Comparison of ENCODE assay signal across 14 cellular contexts in genomic region chr11:12089041-12089440, GRCh38. TPM values are rescaled to one million over a fixed set of nuclear protein-coding genes. Genes with fewer than 3 reads are reported as not detected.
DNase-seq lines count a peak whose midpoint lies in the region; ATAC-seq and TF ChIP-seq lines count a peak whose summit lies in the region.
"Had no signal": no experiment of that assay in that cellular context is flagged by ENCODE, and none has a peak within 500 bp of the region (broad histone marks: within the 10 kb centered on the region; RNA-seq: fewer than 3 reads in every experiment).

No MANE protein-coding gene starts in this region.

- H3K36me3 Mint-ChIP-seq in activated naive CD4-positive, alpha-beta T cell treated with anti-CD3 and anti-CD28 coated beads, Interleukin-2, amount 10 ng/mL, durations not matched to agents 7 days and 5 days, result peaks cover 1% of the 10 kb centered on the region
- no peaks in the 10 kb centered on the region for H3K36me3 Mint-ChIP-seq in activated naive CD4-positive, alpha-beta T cell treated with anti-CD3 and anti-CD28 coated beads for 36 hours (ENCODE audit: low read depth)
- peaks cover 4% of the 10 kb centered on the region for H3K36me3 Mint-ChIP-seq in activated T-helper 1 cell treated with anti-CD3 and anti-CD28 coated beads, Interleukin-12 subunit alpha, Interleukin-12 subunit beta, Interleukin-2, Interleukin-4 antibody, amounts not matched to agents 30 ng/mL and 10 ng/mL and 1 ng/mL, durations not matched to agents 14 hours and 24 hours and 36 hours (ENCODE audit: low read depth)
- peaks cover 0 to 2% (median 0%) of the 10 kb centered on the region in 3 donors for H3K36me3 Mint-ChIP-seq in immature natural killer cell

- no peaks in the 10 kb centered on the region for H3K36me3 ChIP-seq in tibial artery
- H3K36me3 ChIP-seq: heart right ventricle had no signal

- no peak overlapping the region for H3K4me3 ChIP-seq in tibial artery
- H3K4me3 ChIP-seq: heart right ventricle had no signal

- H3K9me3 Mint-ChIP-seq in activated naive CD4-positive, alpha-beta T cell treated with anti-CD3 and anti-CD28 coated beads, Interleukin-2, amount 10 ng/mL, durations not matched to agents 7 days and 5 days, result peaks cover 1% of the 10 kb centered on the region
- H3K9me3 Mint-ChIP-seq in activated naive CD4-positive, alpha-beta T cell treated with anti-CD3 and anti-CD28 coated beads for 36 hours, result no peaks in the 10 kb centered on the region
- H3K9me3 Mint-ChIP-seq in activated T-helper 1 cell treated with anti-CD3 and anti-CD28 coated beads, Interleukin-12 subunit alpha, Interleukin-12 subunit beta, Interleukin-2, Interleukin-4 antibody, amounts not matched to agents 30 ng/mL and 10 ng/mL and 1 ng/mL, durations not matched to agents 14 hours and 24 hours and 36 hours, result no peaks in the 10 kb centered on the region
- no peaks in the 10 kb centered on the region for H3K9me3 Mint-ChIP-seq in immature natural killer cell

- peak overlapping the region; percentile 84 to 91 for H3K27ac ChIP-seq in tibial artery

- no peak overlapping the region for H3K4me3 Mint-ChIP-seq in activated naive CD4-positive, alpha-beta T cell treated with anti-CD3 and anti-CD28 coated beads, Interleukin-2, amount 10 ng/mL, durations not matched to agents 7 days and 5 days
- H3K4me3 Mint-ChIP-seq in activated naive CD4-positive, alpha-beta T cell treated with anti-CD3 and anti-CD28 coated beads for 36 hours, result no peak overlapping the region
- no peak overlapping the region for H3K4me3 Mint-ChIP-seq in activated T-helper 1 cell treated with anti-CD3 and anti-CD28 coated beads, Interleukin-12 subunit alpha, Interleukin-12 subunit beta, Interleukin-2, Interleukin-4 antibody, amounts not matched to agents 30 ng/mL and 10 ng/mL and 1 ng/mL, durations not matched to agents 14 hours and 24 hours and 36 hours
- peak overlapping the region; percentile 24 to 73 (median 54) for H3K4me3 Mint-ChIP-seq in immature natural killer cell

- peaks cover 0 to 87% (median 56%) of the 10 kb centered on the region in 4 donors for H3K4me1 ChIP-seq in tibial artery

- H3K4me1 Mint-ChIP-seq in activated naive CD4-positive, alpha-beta T cell treated with anti-CD3 and anti-CD28 coated beads, Interleukin-2, amount 10 ng/mL, durations not matched to agents 7 days and 5 days, result peaks cover 73% of the 10 kb centered on the region
- peaks cover 41% of the 10 kb centered on the region for H3K4me1 Mint-ChIP-seq in activated naive CD4-positive, alpha-beta T cell treated with anti-CD3 and anti-CD28 coated beads for 36 hours (ENCODE audit: low read depth)
- peaks cover 71% of the 10 kb centered on the region for H3K4me1 Mint-ChIP-seq in activated T-helper 1 cell treated with anti-CD3 and anti-CD28 coated beads, Interleukin-12 subunit alpha, Interleukin-12 subunit beta, Interleukin-2, Interleukin-4 antibody, amounts not matched to agents 30 ng/mL and 10 ng/mL and 1 ng/mL, durations not matched to agents 14 hours and 24 hours and 36 hours (ENCODE audit: low read depth)
- peaks cover 65 to 78% of the 10 kb centered on the region in 2 donors for H3K4me1 Mint-ChIP-seq in immature natural killer cell

- peak overlapping the region; percentile 80 for H3K27ac Mint-ChIP-seq in activated naive CD4-positive, alpha-beta T cell treated with anti-CD3 and anti-CD28 coated beads, Interleukin-2, amount 10 ng/mL, durations not matched to agents 7 days and 5 days
- H3K27ac Mint-ChIP-seq in activated naive CD4-positive, alpha-beta T cell treated with anti-CD3 and anti-CD28 coated beads for 36 hours, result no peak overlapping the region
- peak overlapping the region; percentile 67 for H3K27ac Mint-ChIP-seq in activated T-helper 1 cell treated with anti-CD3 and anti-CD28 coated beads, Interleukin-12 subunit alpha, Interleukin-12 subunit beta, Interleukin-2, Interleukin-4 antibody, amounts not matched to agents 30 ng/mL and 10 ng/mL and 1 ng/mL, durations not matched to agents 14 hours and 24 hours and 36 hours
- peak overlapping the region in 2 of 6 donors; percentile 78 to 94 for H3K27ac Mint-ChIP-seq in immature natural killer cell

- DNase-seq in activated naive CD4-positive, alpha-beta T cell treated with anti-CD3 and anti-CD28 coated beads, Interleukin-2, amount 10 ng/mL, durations not matched to agents 7 days and 5 days, result no peak
- no peak for DNase-seq in activated naive CD4-positive, alpha-beta T cell treated with anti-CD3 and anti-CD28 coated beads for 36 hours
- no peak for DNase-seq in activated T-helper 1 cell treated with anti-CD3 and anti-CD28 coated beads, Interleukin-12 subunit alpha, Interleukin-12 subunit beta, Interleukin-2, Interleukin-4 antibody, amounts not matched to agents 30 ng/mL and 10 ng/mL and 1 ng/mL, durations not matched to agents 14 hours and 24 hours and 36 hours (ENCODE audit: low spot score)
- DNase-seq in immature natural killer cell (no peak), tibial artery (peak in 1 of 2 donors; percentile 51), kidney glomerular epithelial cell (lab: John Stamatoyannopoulos, UW) (no peak), SW480 (ENCODE audit: low spot score) (no peak)
- DNase-seq: activated CD4-positive, alpha-beta T cell treated with anti-CD3 and anti-CD28 coated beads, Interleukin-2, amount 50 U/mL, for 1 hour; activated gamma-delta T cell; heart right ventricle; NCI-H187; T1000 had no signal

- CTCF ChIA-PET in activated naive CD4-positive, alpha-beta T cell treated with anti-CD3 and anti-CD28 coated beads, Interleukin-2, amount 10 ng/mL, durations not matched to agents 7 days and 5 days (lab: Charles Lee), result interaction anchor here (1.2 to 4.3 kb wide), 8 partner anchors 14 to 192 kb away, joined by 3 to 22 read pairs (median 10); no protein-coding TSS in a partner anchor
- CTCF ChIA-PET in activated naive CD4-positive, alpha-beta T cell treated with anti-CD3 and anti-CD28 coated beads for 36 hours (lab: Charles Lee), result interaction anchor here (0.6 to 4.9 kb wide), 3 partner anchors 10 to 193 kb away, joined by 4 to 26 read pairs (median 5); no protein-coding TSS in a partner anchor

- H3K9me3 ChIP-seq in tibial artery, result no peaks in the 10 kb centered on the region

- intact Hi-C loops in activated naive CD4-positive, alpha-beta T cell treated with anti-CD3 and anti-CD28 coated beads for 36 hours (cut with micrococcal nuclease), result no loop called here
- intact Hi-C loops in activated T-helper 1 cell treated with anti-CD3 and anti-CD28 coated beads, Interleukin-12 subunit alpha, Interleukin-12 subunit beta, Interleukin-2, Interleukin-4 antibody, amounts not matched to agents 30 ng/mL and 10 ng/mL and 1 ng/mL, durations not matched to agents 14 hours and 24 hours and 36 hours (cut with micrococcal nuclease), result no loop called here
- intact Hi-C loops in tibial artery (cut with DNase I; ENCODE audit: low total_unique reads), result loop anchor here (2.0 kb wide), 1 partner anchor 192 kb away; no protein-coding TSS in a partner anchor

- peaks cover 9% of the 10 kb centered on the region for H3K27me3 Mint-ChIP-seq in activated naive CD4-positive, alpha-beta T cell treated with anti-CD3 and anti-CD28 coated beads, Interleukin-2, amount 10 ng/mL, durations not matched to agents 7 days and 5 days
- H3K27me3 Mint-ChIP-seq in activated naive CD4-positive, alpha-beta T cell treated with anti-CD3 and anti-CD28 coated beads for 36 hours (ENCODE audit: low read depth), result no peaks in the 10 kb centered on the region
- H3K27me3 Mint-ChIP-seq in activated T-helper 1 cell treated with anti-CD3 and anti-CD28 coated beads, Interleukin-12 subunit alpha, Interleukin-12 subunit beta, Interleukin-2, Interleukin-4 antibody, amounts not matched to agents 30 ng/mL and 10 ng/mL and 1 ng/mL, durations not matched to agents 14 hours and 24 hours and 36 hours (ENCODE audit: insufficient read depth), result peaks cover 1% of the 10 kb centered on the region
- H3K27me3 Mint-ChIP-seq in immature natural killer cell (ENCODE audit: low read depth in 3 of 3), result peaks cover 12 to 22% (median 14%) of the 10 kb centered on the region in 3 donors

- TF ChIP-seq CTCF in tibial artery (IDR thresholded peaks at IDR 0.05), result no peak

- no peak for ATAC-seq in HG02763 (IDR thresholded peaks at IDR 0.05; ENCODE audit: unreplicated experiment)
- ATAC-seq: heart right ventricle, left colon had no signal

- no peaks in the 10 kb centered on the region for H3K27me3 ChIP-seq in tibial artery
- H3K27me3 ChIP-seq: heart right ventricle had no signal

RNA-seq across cellular contexts. Expression of gene MICAL2, which starts 21.3 kb away (rescaled TPM):
- 10 to 100 TPM; 48.7 to 54.6 TPM for total RNA-seq in activated naive CD4-positive, alpha-beta T cell treated with anti-CD3 and anti-CD28 coated beads for 36 hours
- 595 and 619 TPM in 2 replicates for total RNA-seq in activated T-helper 1 cell treated with anti-CD3 and anti-CD28 coated beads, Interleukin-12 subunit alpha, Interleukin-12 subunit beta, Interleukin-2, Interleukin-4 antibody, amounts not matched to agents 30 ng/mL and 10 ng/mL and 1 ng/mL, durations not matched to agents 14 hours and 24 hours and 36 hours
- 10 to 100 TPM in 2 of 3 donors, 1 to 10 TPM in 1; 7.0 to 35.0 (median 10.1) TPM for polyA plus RNA-seq in immature natural killer cell

Comparison
In these comparisons a context has a peak if more than half of its experiments do, and no peak if none do; other contexts are left out.
1. H3K4me3 Mint-ChIP-seq: peak in immature natural killer cell (5 of 5); none in activated naive CD4-positive, alpha-beta T cell treated with anti-CD3 and anti-CD28 coated beads, Interleukin-2, amount 10 ng/mL, durations not matched to agents 7 days and 5 days (single experiment), activated naive CD4-positive, alpha-beta T cell treated with anti-CD3 and anti-CD28 coated beads for 36 hours (single experiment) and activated T-helper 1 cell treated with anti-CD3 and anti-CD28 coated beads, Interleukin-12 subunit alpha, Interleukin-12 subunit beta, Interleukin-2, Interleukin-4 antibody, amounts not matched to agents 30 ng/mL and 10 ng/mL and 1 ng/mL, durations not matched to agents 14 hours and 24 hours and 36 hours (single experiment).
2. RNA of gene MICAL2, which starts 21.3 kb away (total RNA-seq): 595 to 619 TPM in activated T-helper 1 cell treated with anti-CD3 and anti-CD28 coated beads, Interleukin-12 subunit alpha, Interleukin-12 subunit beta, Interleukin-2, Interleukin-4 antibody, amounts not matched to agents 30 ng/mL and 10 ng/mL and 1 ng/mL, durations not matched to agents 14 hours and 24 hours and 36 hours; 48.7 to 54.6 TPM in activated naive CD4-positive, alpha-beta T cell treated with anti-CD3 and anti-CD28 coated beads for 36 hours; every median in the first group is over 10 times any median in the second.